ENCODE assay signal across 8 cellular contexts in the genomic region with DNA sequence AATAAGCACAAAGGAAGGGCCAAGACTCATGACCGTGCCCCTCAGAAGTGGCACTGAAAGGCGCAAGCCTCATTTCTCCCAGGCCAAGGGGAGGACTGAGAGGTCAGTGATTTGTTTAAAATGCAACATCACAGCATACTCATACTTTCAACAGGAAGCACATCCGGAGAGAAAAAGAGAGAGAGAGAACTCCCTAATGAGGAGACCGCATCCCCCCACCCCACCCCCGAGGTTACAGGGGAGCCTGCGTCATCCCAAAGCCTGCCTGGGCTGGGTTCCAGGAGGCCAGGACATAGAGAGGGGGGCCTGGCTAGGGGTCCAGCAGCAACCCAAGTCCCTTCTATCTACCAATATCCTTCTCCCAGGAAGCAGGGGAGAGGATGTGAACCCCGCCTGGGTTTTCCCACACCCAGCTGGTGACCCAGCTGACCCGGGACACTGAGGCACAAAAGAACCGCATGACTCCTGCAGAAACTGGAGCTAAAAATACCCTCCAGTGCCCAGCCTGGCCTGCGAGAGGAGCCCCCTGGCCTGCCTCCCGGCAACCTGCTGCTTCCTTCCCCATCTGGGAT. TPM values are rescaled to one million over a fixed set of nuclear protein-coding genes. Genes with fewer than 3 reads are reported as not detected.
DNase-seq lines count a peak whose midpoint lies in the region; FAIRE-seq and TF ChIP-seq lines count a peak whose summit lies in the region.

No MANE protein-coding gene starts in this region.

- H3K4me3 ChIP-seq in NT2/D1 (ENCODE audit: insufficient read length, low read depth) (no peak overlapping the region), vagina (peak overlapping the region; percentile 83 to 95)

- H3K9ac ChIP-seq in NT2/D1 (ENCODE audit: insufficient read length, low read depth): peak overlapping the region; percentile 72

- H3K27ac ChIP-seq in cingulate gyrus (ENCODE audit: low read depth, low read length): peak overlapping the region; percentile 91
- peak overlapping the region; percentile 99 for H3K27ac ChIP-seq in vagina

- H3K27me3 ChIP-seq in NT2/D1 (ENCODE audit: insufficient read depth, insufficient read length) (no peaks in the 10 kb centered on the region), vagina (no peaks in the 10 kb centered on the region)

- H3K9me3 ChIP-seq in NT2/D1 (ENCODE audit: insufficient read depth, low read length) (no peaks in the 10 kb centered on the region), vagina (no peaks in the 10 kb centered on the region)

- FAIRE-seq in frontal cortex (lab: Jason Lieb, UNC): no peak

- H3K36me3 ChIP-seq in NT2/D1 (ENCODE audit: insufficient read depth, insufficient read length, low read length) (peaks cover 66% of the 10 kb centered on the region), vagina (peaks cover 0 to 7% of the 10 kb centered on the region in 2 donors)

- intact Hi-C loops in vagina (cut with DNase I): no loop called here

- H3K4me1 ChIP-seq in NT2/D1 (ENCODE audit: insufficient read depth, insufficient read length) (peaks cover 24% of the 10 kb centered on the region), vagina (peaks cover 80% of the 10 kb centered on the region)

- peak; percentile 70 for DNase-seq in AG09319 (ENCODE audit: extremely low read depth, low read depth)
- no peak for DNase-seq in NT2/D1 (ENCODE audit: low read depth, low spot score)
- peak; percentile 42 for DNase-seq in midbrain (lab: John Stamatoyannopoulos, UW)
- DNase-seq in vagina (ENCODE audit: extremely low spot score in 2 of 2): no peak
- DNase-seq in NCI-H345 (lab: John Stamatoyannopoulos, UW): no peak
- no peak for DNase-seq in frontal cortex (ENCODE audit: low spot score in 2 of 2)
- DNase-seq in 8988T: no peak

- no peak for TF ChIP-seq CTCF in AG09319 (IDR thresholded peaks at IDR 0.05; ENCODE audit: low read depth, low read length)
- no peak for TF ChIP-seq CTCF in vagina (IDR thresholded peaks at IDR 0.05)

- TF ChIP-seq POLR2A in vagina (IDR thresholded peaks at IDR 0.05): no peak

RNA-seq across cellular contexts. Expression of a gene that starts 3.8 kb away (rescaled TPM):
- total RNA-seq in vagina: 162 TPM
- total RNA-seq in frontal cortex: 197 TPM

RNA-seq across cellular contexts. Expression of a gene that starts 40.7 kb away (rescaled TPM):
- 50.8 TPM for total RNA-seq in vagina
- total RNA-seq in frontal cortex: 6.9 TPM

Comparison
In these comparisons a context has a peak if more than half of its experiments do, and no peak if none do; other contexts are left out.
1. DNase-seq: peak in AG09319 (single experiment) and midbrain (single experiment); none in NT2/D1 (single experiment), vagina (0 of 2), NCI-H345 (single experiment), frontal cortex (0 of 2) and 8988T (single experiment).